19 cellular contexts compared by ENCODE assay signal in the genomic region with DNA sequence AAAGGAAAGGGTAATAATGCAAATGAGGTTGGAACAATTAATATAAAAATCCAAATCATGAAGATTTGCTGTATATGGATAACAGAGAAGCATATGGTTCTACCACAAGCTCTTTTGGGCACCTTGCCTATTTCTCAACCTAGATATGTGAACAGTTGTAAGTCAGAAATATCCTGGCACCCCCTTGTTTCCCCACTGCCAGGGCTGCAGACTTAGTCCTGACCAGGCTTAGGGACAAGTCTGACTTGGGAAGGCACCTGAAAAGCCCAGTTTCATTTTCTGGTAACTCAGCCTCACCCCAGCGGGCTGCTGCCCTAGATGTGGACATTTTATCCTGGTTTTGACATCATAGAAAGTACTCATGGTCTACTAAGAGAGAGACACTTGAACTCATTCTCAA.
"Had no signal": no experiment of that assay in that cellular context is flagged by ENCODE, and none has a peak within 500 bp of the region (broad histone marks: within the 10 kb centered on the region; RNA-seq: fewer than 3 reads in every experiment).

No MANE protein-coding gene starts in this region.

- ATAC-seq: left cardiac atrium; left lung; lower lobe of right lung; naive thymus-derived CD8-positive, alpha-beta T cell; pancreas; right cardiac atrium; sciatic nerve had no signal

- DNase-seq: hippocampal formation; kidney glomerular epithelial cell; left cardiac atrium; left lung; lower lobe of right lung; mammary epithelial cell; mesenchymal stem cell; naive thymus-derived CD8-positive, alpha-beta T cell; nucleus accumbens; pancreas; retina; right cardiac atrium; stimulated activated CD4-positive, alpha-beta T cell treated with anti-CD3 and anti-CD28 coated beads, Interleukin-12 subunit alpha, Interleukin-12 subunit beta, amount 100 ng/mL, for 4 hours; stimulated activated CD4-positive, alpha-beta T cell treated with anti-CD3 and anti-CD28 coated beads, Interleukin-15, amount 100 ng/mL, for 24 hours; stimulated activated CD4-positive, alpha-beta T cell treated with anti-CD3 and anti-CD28 coated beads, Interleukin-2, amount 100 ng/mL, for 24 hours; stimulated activated CD4-positive, alpha-beta T cell treated with anti-CD3 and anti-CD28 coated beads, Interleukin-4, amount 100 ng/mL, for 1 hour; stimulated activated naive CD4-positive, alpha-beta T cell; uterus had no signal
